In the genomic region with DNA sequence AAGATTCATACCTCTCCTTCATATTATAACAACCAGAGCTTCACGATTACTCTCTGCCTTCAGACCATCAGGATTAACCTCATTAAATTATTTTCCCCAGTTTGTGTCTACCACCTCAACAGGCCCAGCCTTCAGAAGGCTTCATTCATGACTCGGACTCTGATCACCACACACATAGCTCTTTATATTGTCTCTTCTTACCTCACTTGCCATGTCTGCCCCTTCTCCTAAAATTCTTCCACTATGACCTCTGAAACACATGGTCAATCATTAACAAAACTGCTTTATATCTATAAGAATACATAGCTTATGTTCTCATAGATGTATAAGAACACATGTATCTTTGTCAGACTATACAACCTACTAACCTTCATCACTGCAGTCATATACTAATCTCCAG, we compare ENCODE assay signal across 1 cellular context.
TF ChIP-seq lines count a peak whose summit lies in the region.

No MANE protein-coding gene starts in this region.

TF ChIP-seq in HepG2, 621 proteins besides CTCF, POLR2A, EP300 and RAD21 (continued from another document):
- TF ChIP-seq NCOR1 (IDR thresholded peaks at IDR 0.05; ENCODE audit: borderline replicate concordance, low read length) (peak; percentile 65; the same call in 1 of the 2 replicates), KDM6A (CRISPR knock-in tag; IDR thresholded peaks at IDR 0.05; ENCODE audit: low read depth) (peak; percentile 59; the same call in 1 of the 2 replicates), STAG1 (CRISPR knock-in tag; IDR thresholded peaks at IDR 0.05) (no peak), KAT8 (CRISPR knock-in tag; IDR thresholded peaks at IDR 0.05) (0 out of 2 replicates have a peak, but pooled peaks have one; percentile 21), ZNF292 (CRISPR knock-in tag; IDR thresholded peaks at IDR 0.05; ENCODE audit: borderline replicate concordance, low read depth) (0 out of 2 replicates have a peak, but pooled peaks have one; percentile 23), ZSCAN12 (CRISPR knock-in tag; IDR thresholded peaks at IDR 0.05) (no peak), PPARG (CRISPR knock-in tag; conservative IDR thresholded peaks at IDR 0.05) (peak; percentile 89), SNAPC2 (CRISPR knock-in tag; IDR thresholded peaks at IDR 0.05) (no peak), ZNF441 (CRISPR knock-in tag; IDR thresholded peaks at IDR 0.05; ENCODE audit: borderline replicate concordance) (no peak), ZSCAN30 (CRISPR knock-in tag; IDR thresholded peaks at IDR 0.05) (no peak), SOX5 (CRISPR knock-in tag; IDR thresholded peaks at IDR 0.05; ENCODE audit: borderline replicate concordance) (peak; percentile 33; the same call in 1 of the 2 replicates), CREM (IDR thresholded peaks at IDR 0.05) (0 out of 2 replicates have a peak, but pooled peaks have one; percentile 28), CREM (CRISPR knock-in tag; IDR thresholded peaks at IDR 0.05) (no peak), SOX6 (IDR thresholded peaks at IDR 0.05) (no peak), SOX6 (CRISPR knock-in tag; IDR thresholded peaks at IDR 0.05) (peak; percentile 42; the same call in 1 of the 2 replicates), ZNF598 (CRISPR knock-in tag; IDR thresholded peaks at IDR 0.05; ENCODE audit: borderline replicate concordance) (no peak), SOX13 (IDR thresholded peaks at IDR 0.05) (no peak), SOX13 (CRISPR knock-in tag; conservative IDR thresholded peaks at IDR 0.05 in 1 of 2, IDR thresholded peaks at IDR 0.05 in 1 of 2) (peak in 1 of 2 experiments; percentile 71; a peak in 1 of 4 replicates), ZNF577 (CRISPR knock-in tag; IDR thresholded peaks at IDR 0.05; ENCODE audit: borderline replicate concordance, low read depth) (no peak), TCF12 (IDR thresholded peaks at IDR 0.05) (no peak), TCF12 (CRISPR knock-in tag; IDR thresholded peaks at IDR 0.05) (no peak), HNRNPLL (IDR thresholded peaks at IDR 0.05; ENCODE audit: low read depth, low read length, poor library complexity, severe bottlenecking) (no peak), SAP130 (CRISPR knock-in tag; IDR thresholded peaks at IDR 0.05; ENCODE audit: low read depth) (peak; percentile 45), PAXIP1 (CRISPR knock-in tag; conservative IDR thresholded peaks at IDR 0.05) (peak; percentile 81), HNF4A (CRISPR knock-in tag; IDR thresholded peaks at IDR 0.05) (peak; percentile 66), MXD4 (CRISPR knock-in tag; IDR thresholded peaks at IDR 0.05) (no peak), SP140L (CRISPR knock-in tag; IDR thresholded peaks at IDR 0.05; ENCODE audit: borderline replicate concordance) (no peak), ZNF775 (CRISPR knock-in tag; IDR thresholded peaks at IDR 0.05; ENCODE audit: borderline replicate concordance) (peak; percentile 76; the same call in 1 of the 2 replicates), ZNF546 (CRISPR knock-in tag; conservative IDR thresholded peaks at IDR 0.05) (no peak), KLF9 (CRISPR knock-in tag; IDR thresholded peaks at IDR 0.05; ENCODE audit: low read depth) (no peak), KDM5B (CRISPR knock-in tag; IDR thresholded peaks at IDR 0.05; ENCODE audit: borderline replicate concordance) (no peak), CREB1 (IDR thresholded peaks at IDR 0.05) (no peak), CREB1 (CRISPR knock-in tag; IDR thresholded peaks at IDR 0.05) (peak; percentile 60), MIER3 (CRISPR knock-in tag; IDR thresholded peaks at IDR 0.05; ENCODE audit: borderline replicate concordance) (0 out of 2 replicates have a peak, but pooled peaks have one; percentile 45), ZNF670 (CRISPR knock-in tag; IDR thresholded peaks at IDR 0.05; ENCODE audit: borderline replicate concordance) (no peak), ZNF7 (CRISPR knock-in tag; IDR thresholded peaks at IDR 0.05) (no peak), ZNF431 (CRISPR knock-in tag; IDR thresholded peaks at IDR 0.05; ENCODE audit: borderline replicate concordance, low read depth) (no peak), SALL1 (CRISPR knock-in tag; IDR thresholded peaks at IDR 0.05) (peak; percentile 14; the same call in 1 of the 2 replicates), THAP11 (CRISPR knock-in tag; IDR thresholded peaks at IDR 0.05) (no peak), RARA (CRISPR knock-in tag; IDR thresholded peaks at IDR 0.05) (0 out of 2 replicates have a peak, but pooled peaks have one; percentile 30), HNRNPUL1 (IDR thresholded peaks at IDR 0.05; ENCODE audit: low read depth, low read length) (peak; percentile 16; the same call in 1 of the 2 replicates), ZNF740 (CRISPR knock-in tag; IDR thresholded peaks at IDR 0.05) (no peak), MTF2 (CRISPR knock-in tag; IDR thresholded peaks at IDR 0.05; ENCODE audit: borderline replicate concordance) (no peak), ZBTB21 (CRISPR knock-in tag; IDR thresholded peaks at IDR 0.05) (peak; percentile 20; the same call in 1 of the 2 replicates), EHMT2 (IDR thresholded peaks at IDR 0.05; ENCODE audit: borderline replicate concordance, low read depth, low read length) (peak; percentile 49; the same call in 1 of the 2 replicates), NR2F1 (CRISPR knock-in tag; IDR thresholded peaks at IDR 0.05) (peak in 1 of 2 experiments; percentile 36; a peak in 1 of 4 replicates)
- TF ChIP-seq, protein P1, sequence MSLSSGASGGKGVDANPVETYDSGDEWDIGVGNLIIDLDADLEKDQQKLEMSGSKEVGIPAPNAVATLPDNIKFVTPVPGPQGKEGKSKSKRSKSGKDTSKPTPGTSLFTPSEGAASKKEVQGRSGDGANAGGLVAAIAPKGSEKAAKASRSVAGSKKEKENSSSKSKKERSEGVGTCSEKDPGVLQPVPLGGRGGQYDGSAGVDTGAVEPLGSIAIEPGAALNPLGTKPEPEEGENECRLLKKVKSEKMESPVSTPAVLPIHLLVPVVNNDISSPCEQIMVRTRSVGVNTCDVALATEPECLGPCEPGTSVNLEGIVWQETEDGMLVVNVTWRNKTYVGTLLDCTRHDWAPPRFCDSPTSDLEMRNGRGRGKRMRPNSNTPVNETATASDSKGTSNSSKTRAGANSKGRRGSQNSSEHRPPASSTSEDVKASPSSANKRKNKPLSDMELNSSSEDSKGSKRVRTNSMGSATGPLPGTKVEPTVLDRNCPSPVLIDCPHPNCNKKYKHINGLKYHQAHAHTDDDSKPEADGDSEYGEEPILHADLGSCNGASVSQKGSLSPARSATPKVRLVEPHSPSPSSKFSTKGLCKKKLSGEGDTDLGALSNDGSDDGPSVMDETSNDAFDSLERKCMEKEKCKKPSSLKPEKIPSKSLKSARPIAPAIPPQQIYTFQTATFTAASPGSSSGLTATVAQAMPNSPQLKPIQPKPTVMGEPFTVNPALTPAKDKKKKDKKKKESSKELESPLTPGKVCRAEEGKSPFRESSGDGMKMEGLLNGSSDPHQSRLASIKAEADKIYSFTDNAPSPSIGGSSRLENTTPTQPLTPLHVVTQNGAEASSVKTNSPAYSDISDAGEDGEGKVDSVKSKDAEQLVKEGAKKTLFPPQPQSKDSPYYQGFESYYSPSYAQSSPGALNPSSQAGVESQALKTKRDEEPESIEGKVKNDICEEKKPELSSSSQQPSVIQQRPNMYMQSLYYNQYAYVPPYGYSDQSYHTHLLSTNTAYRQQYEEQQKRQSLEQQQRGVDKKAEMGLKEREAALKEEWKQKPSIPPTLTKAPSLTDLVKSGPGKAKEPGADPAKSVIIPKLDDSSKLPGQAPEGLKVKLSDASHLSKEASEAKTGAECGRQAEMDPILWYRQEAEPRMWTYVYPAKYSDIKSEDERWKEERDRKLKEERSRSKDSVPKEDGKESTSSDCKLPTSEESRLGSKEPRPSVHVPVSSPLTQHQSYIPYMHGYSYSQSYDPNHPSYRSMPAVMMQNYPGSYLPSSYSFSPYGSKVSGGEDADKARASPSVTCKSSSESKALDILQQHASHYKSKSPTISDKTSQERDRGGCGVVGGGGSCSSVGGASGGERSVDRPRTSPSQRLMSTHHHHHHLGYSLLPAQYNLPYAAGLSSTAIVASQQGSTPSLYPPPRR (CRISPR knock-in tag; IDR thresholded peaks at IDR 0.05; ENCODE audit: borderline replicate concordance), result 0 out of 2 replicates have a peak, but pooled peaks have one; percentile 21
- TF ChIP-seq, protein P2, sequence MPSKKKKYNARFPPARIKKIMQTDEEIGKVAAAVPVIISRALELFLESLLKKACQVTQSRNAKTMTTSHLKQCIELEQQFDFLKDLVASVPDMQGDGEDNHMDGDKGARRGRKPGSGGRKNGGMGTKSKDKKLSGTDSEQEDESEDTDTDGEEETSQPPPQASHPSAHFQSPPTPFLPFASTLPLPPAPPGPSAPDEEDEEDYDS (CRISPR knock-in tag; IDR thresholded peaks at IDR 0.05), result peak; percentile 61
- TF ChIP-seq, protein P3, sequence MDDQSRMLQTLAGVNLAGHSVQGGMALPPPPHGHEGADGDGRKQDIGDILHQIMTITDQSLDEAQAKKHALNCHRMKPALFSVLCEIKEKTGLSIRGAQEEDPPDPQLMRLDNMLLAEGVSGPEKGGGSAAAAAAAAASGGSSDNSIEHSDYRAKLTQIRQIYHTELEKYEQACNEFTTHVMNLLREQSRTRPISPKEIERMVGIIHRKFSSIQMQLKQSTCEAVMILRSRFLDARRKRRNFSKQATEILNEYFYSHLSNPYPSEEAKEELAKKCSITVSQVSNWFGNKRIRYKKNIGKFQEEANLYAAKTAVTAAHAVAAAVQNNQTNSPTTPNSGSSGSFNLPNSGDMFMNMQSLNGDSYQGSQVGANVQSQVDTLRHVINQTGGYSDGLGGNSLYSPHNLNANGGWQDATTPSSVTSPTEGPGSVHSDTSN (CRISPR knock-in tag; IDR thresholded peaks at IDR 0.05; ENCODE audit: borderline replicate concordance), result no peak
- TF ChIP-seq, protein P4, sequence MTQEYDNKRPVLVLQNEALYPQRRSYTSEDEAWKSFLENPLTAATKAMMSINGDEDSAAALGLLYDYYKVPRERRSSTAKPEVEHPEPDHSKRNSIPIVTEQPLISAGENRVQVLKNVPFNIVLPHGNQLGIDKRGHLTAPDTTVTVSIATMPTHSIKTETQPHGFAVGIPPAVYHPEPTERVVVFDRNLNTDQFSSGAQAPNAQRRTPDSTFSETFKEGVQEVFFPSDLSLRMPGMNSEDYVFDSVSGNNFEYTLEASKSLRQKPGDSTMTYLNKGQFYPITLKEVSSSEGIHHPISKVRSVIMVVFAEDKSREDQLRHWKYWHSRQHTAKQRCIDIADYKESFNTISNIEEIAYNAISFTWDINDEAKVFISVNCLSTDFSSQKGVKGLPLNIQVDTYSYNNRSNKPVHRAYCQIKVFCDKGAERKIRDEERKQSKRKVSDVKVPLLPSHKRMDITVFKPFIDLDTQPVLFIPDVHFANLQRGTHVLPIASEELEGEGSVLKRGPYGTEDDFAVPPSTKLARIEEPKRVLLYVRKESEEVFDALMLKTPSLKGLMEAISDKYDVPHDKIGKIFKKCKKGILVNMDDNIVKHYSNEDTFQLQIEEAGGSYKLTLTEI (CRISPR knock-in tag; conservative IDR thresholded peaks at IDR 0.05), result no peak
- TF ChIP-seq, protein P5, sequence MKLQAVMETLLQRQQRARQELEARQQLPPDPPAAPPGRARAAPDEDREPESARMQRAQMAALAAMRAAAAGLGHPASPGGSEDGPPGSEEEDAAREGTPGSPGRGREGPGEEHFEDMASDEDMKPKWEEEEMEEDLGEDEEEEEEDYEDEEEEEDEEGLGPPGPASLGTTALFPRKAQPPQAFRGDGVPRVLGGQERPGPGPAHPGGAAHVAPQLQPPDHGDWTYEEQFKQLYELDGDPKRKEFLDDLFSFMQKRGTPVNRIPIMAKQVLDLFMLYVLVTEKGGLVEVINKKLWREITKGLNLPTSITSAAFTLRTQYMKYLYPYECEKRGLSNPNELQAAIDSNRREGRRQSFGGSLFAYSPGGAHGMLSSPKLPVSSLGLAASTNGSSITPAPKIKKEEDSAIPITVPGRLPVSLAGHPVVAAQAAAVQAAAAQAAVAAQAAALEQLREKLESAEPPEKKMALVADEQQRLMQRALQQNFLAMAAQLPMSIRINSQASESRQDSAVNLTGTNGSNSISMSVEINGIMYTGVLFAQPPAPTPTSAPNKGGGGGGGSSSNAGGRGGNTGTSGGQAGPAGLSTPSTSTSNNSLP (IDR thresholded peaks at IDR 0.05; ENCODE audit: low read depth, low read length), result peak; percentile 70
